ENCODE assay signal across 10 cellular contexts in the genomic region with DNA sequence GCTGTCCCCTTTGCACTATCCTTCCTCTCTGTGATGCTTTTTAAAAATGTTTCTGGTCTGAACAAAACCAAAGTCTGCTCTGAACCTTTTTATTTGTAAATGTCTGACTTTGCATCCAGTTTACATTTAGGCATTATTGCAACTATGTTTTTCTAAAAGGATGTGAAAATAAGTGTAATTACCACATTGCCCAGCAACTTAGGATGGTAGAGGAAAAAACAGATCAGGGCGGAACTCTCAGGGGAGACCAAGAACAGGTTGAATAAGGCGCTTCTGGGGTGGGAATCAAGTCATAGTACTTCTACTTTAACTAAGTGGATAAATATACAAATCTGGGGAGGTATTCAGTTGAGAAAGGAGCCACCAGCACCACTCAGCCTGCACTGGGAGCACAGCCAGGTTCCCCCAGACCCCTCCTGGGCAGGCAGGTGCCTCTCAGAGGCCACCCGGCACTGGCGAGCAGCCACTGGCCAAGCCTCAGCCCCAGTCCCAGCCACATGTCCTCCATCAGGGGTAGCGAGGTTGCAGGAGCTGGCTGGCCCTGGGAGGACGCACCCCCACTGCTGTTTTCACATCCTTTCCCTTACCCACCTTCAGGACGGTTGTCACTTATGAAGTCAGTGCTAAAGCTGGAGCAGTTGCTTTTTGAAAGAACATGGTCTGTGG. TPM values are rescaled to one million over a fixed set of nuclear protein-coding genes. Genes with fewer than 3 reads are reported as not detected.
A peak's percentile ranks its signal among the peaks of the same experiment; 100 is the strongest.
DNase-seq lines count a peak whose midpoint lies in the region; ATAC-seq and TF ChIP-seq lines count a peak whose summit lies in the region.
"Had no signal": no experiment of that assay in that cellular context is flagged by ENCODE, and none has a peak within 500 bp of the region (broad histone marks: within the 10 kb centered on the region; RNA-seq: fewer than 3 reads in every experiment).

No MANE protein-coding gene starts in this region.

- H3K9ac ChIP-seq in MM.1S (ENCODE audit: low read length) = no peak overlapping the region

- peaks cover 3% of the 10 kb centered on the region for H3K4me1 ChIP-seq in CD4-positive, alpha-beta memory T cell (ENCODE audit: insufficient read depth, low read length)
- H3K4me1 ChIP-seq in MM.1S (ENCODE audit: low read length) = peaks cover 28% of the 10 kb centered on the region

- H3K4me3 ChIP-seq in CD4-positive, alpha-beta memory T cell (ENCODE audit: low read length in 2 of 2) = no peak overlapping the region
- no peak overlapping the region for H3K4me3 ChIP-seq in MM.1S (ENCODE audit: low read length)

- intact Hi-C loops in CD4-positive, alpha-beta memory T cell (cut with micrococcal nuclease) = no loop called here

- no peaks in the 10 kb centered on the region for H3K9me3 Mint-ChIP-seq in CD4-positive, alpha-beta memory T cell

- no peak for DNase-seq in CD4-positive, alpha-beta memory T cell
- DNase-seq in MM.1S (no peak), left lobe of liver (ENCODE audit: low spot score) (peak; percentile 31), dermis blood vessel endothelial cell (no peak), GM19238 (ENCODE audit: insufficient read length, low spot score) (no peak), 8988T (no peak)
- DNase-seq: glutamatergic neuron, NCI-H510A had no signal

- no peaks in the 10 kb centered on the region for H3K36me3 ChIP-seq in CD4-positive, alpha-beta memory T cell (ENCODE audit: insufficient read depth, low read length)
- no peaks in the 10 kb centered on the region for H3K36me3 ChIP-seq in MM.1S (replicated peaks; ENCODE audit: insufficient read depth, low read length)

- H3K4me1 Mint-ChIP-seq in CD4-positive, alpha-beta memory T cell = peaks cover 4 to 20% (median 7%) of the 10 kb centered on the region in 4 donors

- CTCF ChIA-PET in CD4-positive, alpha-beta memory T cell (lab: Charles Lee; ENCODE audit: partially characterized antibody) = no interaction called here

- no peak overlapping the region for H2AFZ ChIP-seq in MM.1S (ENCODE audit: low read length)

- H3K9me3 ChIP-seq in CD4-positive, alpha-beta memory T cell (ENCODE audit: control insufficient read depth in 1 of 2, low read length in 2 of 2) = no peaks in the 10 kb centered on the region
- H3K9me3 ChIP-seq in MM.1S (replicated peaks; ENCODE audit: insufficient read depth, low read length) = no peaks in the 10 kb centered on the region

- H3K4me2 ChIP-seq in MM.1S (ENCODE audit: low read depth, low read length) = 0 out of 2 replicates have a peak overlapping the region, but pooled peaks have one; percentile 1

- H3K36me3 Mint-ChIP-seq in CD4-positive, alpha-beta memory T cell = no peaks in the 10 kb centered on the region

- H3K27me3 ChIP-seq in CD4-positive, alpha-beta memory T cell (ENCODE audit: insufficient read depth, low read length) = no peaks in the 10 kb centered on the region
- H3K27me3 ChIP-seq in MM.1S (replicated peaks; ENCODE audit: insufficient read depth, low read length) = no peaks in the 10 kb centered on the region

- ATAC-seq in GM19397 (IDR thresholded peaks at IDR 0.05; ENCODE audit: unreplicated experiment) (peak; percentile 44), left lobe of liver (no peak), GM18520 (IDR thresholded peaks at IDR 0.05; ENCODE audit: unreplicated experiment) (no peak)

- no peaks in the 10 kb centered on the region for H3K9me2 ChIP-seq in MM.1S (replicated peaks; ENCODE audit: insufficient read depth, low read length)

- peaks cover 0 to 1% of the 10 kb centered on the region in 2 donors for H3K27me3 Mint-ChIP-seq in CD4-positive, alpha-beta memory T cell

- H4K20me1 ChIP-seq in MM.1S (ENCODE audit: insufficient read depth, low read length) = no peaks in the 10 kb centered on the region

- TF ChIP-seq CTCF in MM.1S (IDR thresholded peaks at IDR 0.05; ENCODE audit: low read length) = no peak

- H3K27ac Mint-ChIP-seq in CD4-positive, alpha-beta memory T cell = peak overlapping the region in 6 of 7 donors; percentile 36 to 79 (median 52)

- H3K4me3 Mint-ChIP-seq in CD4-positive, alpha-beta memory T cell = peak overlapping the region in 4 of 8 donors; percentile 41 to 59 (median 45)

- no peaks in the 10 kb centered on the region for H3K79me2 ChIP-seq in MM.1S (ENCODE audit: low read length)

- H3K27ac ChIP-seq in CD4-positive, alpha-beta memory T cell (ENCODE audit: low read depth, low read length) = no peak overlapping the region
- no peak overlapping the region for H3K27ac ChIP-seq in MM.1S (ENCODE audit: low read length)

- POLR2A ChIA-PET in CD4-positive, alpha-beta memory T cell (lab: Charles Lee; ENCODE audit: partially characterized antibody) = no interaction called here

- H3F3A ChIP-seq in MM.1S (ENCODE audit: insufficient read depth, low read length) = peaks cover 11% of the 10 kb centered on the region

RNA-seq across cellular contexts. Expression of gene CSGALNACT2, which starts 11.4 kb away (rescaled TPM):
- 10 to 100 TPM; 45.3 to 48.2 TPM for total RNA-seq in CD4-positive, alpha-beta memory T cell
- 10 to 100 TPM; 21.1 to 23.5 TPM for polyA plus RNA-seq in CD4-positive, alpha-beta memory T cell
- 5.5 TPM for total RNA-seq in left lobe of liver
- 10.2 and 11.7 TPM in 2 replicates for total RNA-seq in dermis blood vessel endothelial cell

RNA-seq across cellular contexts. Expression of gene RET, which starts 50.0 kb away (rescaled TPM):
- not detected for total RNA-seq in CD4-positive, alpha-beta memory T cell
- polyA plus RNA-seq in CD4-positive, alpha-beta memory T cell = not detected
- total RNA-seq in left lobe of liver = 1.1 TPM
- 1.0 and 1.2 TPM in 2 replicates for total RNA-seq in dermis blood vessel endothelial cell
